ENCODE assay signal across 22 cellular contexts in the genomic region with DNA sequence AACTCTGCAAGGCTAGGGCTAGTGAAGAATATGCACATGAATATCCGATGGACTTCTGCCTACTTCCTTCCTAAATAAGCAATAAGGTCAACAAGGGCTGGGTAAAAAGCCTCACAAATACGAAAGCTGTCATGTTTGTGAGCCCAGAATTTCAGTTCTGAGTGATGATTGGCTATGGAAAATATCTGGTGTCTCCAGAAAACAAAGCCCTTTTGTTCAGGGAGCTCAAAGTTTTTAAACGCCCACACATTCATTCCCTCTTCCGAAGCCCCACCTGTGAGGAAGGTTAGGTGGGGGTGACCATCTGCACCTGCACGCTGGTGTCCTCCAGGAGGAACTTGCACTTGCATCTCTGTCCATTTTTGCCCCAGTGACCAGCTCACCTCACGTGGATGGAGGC.
"Had no signal": no experiment of that assay in that cellular context is flagged by ENCODE, and none has a peak within 500 bp of the region (broad histone marks: within the 10 kb centered on the region; RNA-seq: fewer than 3 reads in every experiment).

No MANE protein-coding gene starts in this region.

- FAIRE-seq: endothelial cell of umbilical vein had no signal

- H3K4me1 Mint-ChIP-seq: activated CD8-positive, alpha-beta memory T cell treated with anti-CD3 and anti-CD28 coated beads, Interleukin-2, amount 10 ng/mL, durations not matched to agents 7 days and 5 days had no signal

- H3K27me3 Mint-ChIP-seq: activated naive CD8-positive, alpha-beta T cell had no signal

- H3K9me3 ChIP-seq: prostate gland, thyroid gland had no signal

- H3K4me3 Mint-ChIP-seq: activated CD4-positive, alpha-beta memory T cell treated with anti-CD3 and anti-CD28 coated beads, Interleukin-2, amount 10 ng/mL, durations not matched to agents 7 days and 5 days; activated CD8-positive, alpha-beta memory T cell treated with anti-CD3 and anti-CD28 coated beads, Interleukin-2, amount 10 ng/mL, durations not matched to agents 7 days and 5 days; activated naive CD8-positive, alpha-beta T cell; dendritic cell treated with granulocyte-macrophage colony-stimulating factor and Interleukin-4, amounts not matched to agents 40 ng/mL and 50 ng/mL, for 4 days; mesothelial cell of epicardium; nephron had no signal

- H3K4me3 ChIP-seq: cardiac muscle cell, esophagus muscularis mucosa, gastroesophageal sphincter, heart right ventricle, lung, prostate gland, right atrium auricular region, thyroid gland had no signal

- H3K27me3 ChIP-seq: cardiac muscle cell, esophagus muscularis mucosa, gastroesophageal sphincter, heart right ventricle, right atrium auricular region, thyroid gland had no signal

- ATAC-seq: activated CD8-positive, alpha-beta memory T cell treated with anti-CD3 and anti-CD28 coated beads, Interleukin-2, amount 10 ng/mL, durations not matched to agents 7 days and 5 days; gastroesophageal sphincter; heart right ventricle; left colon had no signal

- H3K27ac ChIP-seq: cardiac muscle cell, esophagus muscularis mucosa, gastroesophageal sphincter, heart right ventricle, prostate gland, right atrium auricular region, thyroid gland had no signal

- H3K4me1 ChIP-seq: gastroesophageal sphincter, prostate gland, right atrium auricular region had no signal

- H3K36me3 ChIP-seq: cardiac muscle cell, esophagus muscularis mucosa, gastroesophageal sphincter, heart right ventricle, prostate gland, right atrium auricular region, thyroid gland had no signal

- H3K27ac Mint-ChIP-seq: activated CD4-positive, alpha-beta memory T cell treated with anti-CD3 and anti-CD28 coated beads, Interleukin-2, amount 10 ng/mL, durations not matched to agents 7 days and 5 days; activated CD8-positive, alpha-beta memory T cell treated with anti-CD3 and anti-CD28 coated beads, Interleukin-2, amount 10 ng/mL, durations not matched to agents 7 days and 5 days; activated naive CD8-positive, alpha-beta T cell; dendritic cell treated with granulocyte-macrophage colony-stimulating factor and Interleukin-4, amounts not matched to agents 40 ng/mL and 50 ng/mL, for 4 days; mesothelial cell of epicardium; nephron had no signal

- DNase-seq: activated CD4-positive, alpha-beta memory T cell treated with anti-CD3 and anti-CD28 coated beads, Interleukin-2, amount 10 ng/mL, durations not matched to agents 7 days and 5 days; activated CD4-positive, alpha-beta T cell treated with anti-CD3 and anti-CD28 coated beads for 4 hours; activated CD8-positive, alpha-beta memory T cell treated with anti-CD3 and anti-CD28 coated beads, Interleukin-2, amount 10 ng/mL, durations not matched to agents 7 days and 5 days; effector CD8-positive, alpha-beta T cell; heart right ventricle; left colon; stimulated activated CD4-positive, alpha-beta T cell treated with anti-CD3 and anti-CD28 coated beads, Interleukin-12 subunit alpha, Interleukin-12 subunit beta, amount 100 ng/mL, for 4 hours; stimulated activated CD4-positive, alpha-beta T cell treated with anti-CD3 and anti-CD28 coated beads, Interleukin-1b, Interleukin-23, amount 100 ng/mL, for 48 hours; stimulated activated CD8-positive, alpha-beta memory T cell treated with anti-CD3 and anti-CD28 coated beads, Interleukin-4, amount 100 ng/mL, for 48 hours; stimulated activated naive CD4-positive, alpha-beta T cell; thyroid gland had no signal
